ENCODE assay signal across 1 cellular context in the genomic region with DNA sequence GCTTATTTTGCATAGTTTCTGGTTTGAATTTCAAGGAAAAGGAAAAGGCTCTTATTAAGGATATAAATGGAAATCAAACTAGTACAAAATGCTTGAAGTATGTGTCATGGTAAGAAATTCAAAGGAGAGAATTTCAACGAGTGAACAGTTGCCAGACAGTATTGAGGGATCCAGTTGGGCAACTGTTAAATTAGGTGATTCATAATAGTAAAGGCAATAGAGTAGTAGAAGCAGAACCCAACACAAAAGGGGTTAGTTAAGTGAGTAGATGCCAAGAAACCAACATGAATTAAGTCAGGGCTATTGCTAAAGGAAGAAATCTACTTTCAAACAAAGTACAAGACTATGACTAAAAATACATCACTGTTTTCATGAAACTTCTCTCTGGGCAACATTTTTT.
TF ChIP-seq lines count a peak whose summit lies in the region.

No MANE protein-coding gene starts in this region.

TF ChIP-seq in SK-N-SH treated with all-trans-retinoic acid at 6 μM for 48 hours, 23 proteins besides CTCF, POLR2A, EP300 and RAD21 (continued from another document):
- TF ChIP-seq, protein P1, sequence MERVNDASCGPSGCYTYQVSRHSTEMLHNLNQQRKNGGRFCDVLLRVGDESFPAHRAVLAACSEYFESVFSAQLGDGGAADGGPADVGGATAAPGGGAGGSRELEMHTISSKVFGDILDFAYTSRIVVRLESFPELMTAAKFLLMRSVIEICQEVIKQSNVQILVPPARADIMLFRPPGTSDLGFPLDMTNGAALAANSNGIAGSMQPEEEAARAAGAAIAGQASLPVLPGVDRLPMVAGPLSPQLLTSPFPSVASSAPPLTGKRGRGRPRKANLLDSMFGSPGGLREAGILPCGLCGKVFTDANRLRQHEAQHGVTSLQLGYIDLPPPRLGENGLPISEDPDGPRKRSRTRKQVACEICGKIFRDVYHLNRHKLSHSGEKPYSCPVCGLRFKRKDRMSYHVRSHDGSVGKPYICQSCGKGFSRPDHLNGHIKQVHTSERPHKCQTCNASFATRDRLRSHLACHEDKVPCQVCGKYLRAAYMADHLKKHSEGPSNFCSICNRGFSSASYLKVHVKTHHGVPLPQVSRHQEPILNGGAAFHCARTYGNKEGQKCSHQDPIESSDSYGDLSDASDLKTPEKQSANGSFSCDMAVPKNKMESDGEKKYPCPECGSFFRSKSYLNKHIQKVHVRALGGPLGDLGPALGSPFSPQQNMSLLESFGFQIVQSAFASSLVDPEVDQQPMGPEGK (CRISPR knock-in tag; IDR thresholded peaks at IDR 0.05; ENCODE audit: borderline replicate concordance), result no peak
- TF ChIP-seq CSDC2 (CRISPR knock-in tag; IDR thresholded peaks at IDR 0.05), result no peak
- no peak for TF ChIP-seq OSR1 (CRISPR knock-in tag; IDR thresholded peaks at IDR 0.05)
- TF ChIP-seq, protein P2, sequence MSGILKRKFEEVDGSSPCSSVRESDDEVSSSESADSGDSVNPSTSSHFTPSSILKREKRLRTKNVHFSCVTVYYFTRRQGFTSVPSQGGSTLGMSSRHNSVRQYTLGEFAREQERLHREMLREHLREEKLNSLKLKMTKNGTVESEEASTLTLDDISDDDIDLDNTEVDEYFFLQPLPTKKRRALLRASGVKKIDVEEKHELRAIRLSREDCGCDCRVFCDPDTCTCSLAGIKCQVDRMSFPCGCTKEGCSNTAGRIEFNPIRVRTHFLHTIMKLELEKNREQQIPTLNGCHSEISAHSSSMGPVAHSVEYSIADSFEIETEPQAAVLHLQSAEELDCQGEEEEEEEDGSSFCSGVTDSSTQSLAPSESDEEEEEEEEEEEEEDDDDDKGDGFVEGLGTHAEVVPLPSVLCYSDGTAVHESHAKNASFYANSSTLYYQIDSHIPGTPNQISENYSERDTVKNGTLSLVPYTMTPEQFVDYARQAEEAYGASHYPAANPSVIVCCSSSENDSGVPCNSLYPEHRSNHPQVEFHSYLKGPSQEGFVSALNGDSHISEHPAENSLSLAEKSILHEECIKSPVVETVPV (CRISPR knock-in tag; IDR thresholded peaks at IDR 0.05), result no peak
- TF ChIP-seq POU6F1 (CRISPR knock-in tag; IDR thresholded peaks at IDR 0.05; ENCODE audit: borderline replicate concordance, low read depth), result no peak
- no peak for TF ChIP-seq TCF4 (CRISPR knock-in tag; IDR thresholded peaks at IDR 0.05; ENCODE audit: borderline replicate concordance)
- TF ChIP-seq ZNF70 (CRISPR knock-in tag; IDR thresholded peaks at IDR 0.05), result no peak
- TF ChIP-seq ARNTL (CRISPR knock-in tag; IDR thresholded peaks at IDR 0.05; ENCODE audit: borderline replicate concordance, low read depth), result no peak
